Comparison of ENCODE assay signal across 9 cellular contexts in the genomic region with DNA sequence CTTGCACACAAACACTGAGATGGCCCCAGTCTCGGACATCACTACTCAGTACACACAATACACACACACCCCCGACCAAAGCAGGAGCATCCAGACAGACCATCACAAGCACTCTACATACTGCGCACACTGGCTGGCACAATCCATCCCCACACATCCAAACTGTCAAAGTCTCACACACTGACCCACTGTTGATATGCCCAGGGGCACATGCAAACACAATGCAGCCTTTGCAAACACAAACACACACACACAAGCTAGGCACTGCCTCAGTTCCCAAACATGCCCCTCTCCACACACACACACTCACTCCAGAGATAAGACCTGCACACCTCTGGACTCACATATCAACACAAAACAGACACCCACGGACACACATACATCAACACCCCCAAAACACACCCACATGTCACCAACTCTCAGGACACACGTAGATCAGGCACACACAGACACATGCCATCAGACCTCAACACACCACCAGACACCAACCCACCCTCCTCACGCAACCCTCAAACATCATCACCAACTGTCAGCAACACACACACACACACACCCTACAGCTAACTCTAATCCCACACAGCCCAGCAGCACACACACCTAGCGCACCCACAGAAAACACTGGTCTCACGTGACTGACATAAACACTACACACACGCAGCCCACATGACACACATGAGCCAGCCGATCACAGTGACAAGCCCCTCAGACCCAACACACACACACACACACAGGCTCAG. TPM values are rescaled to one million over a fixed set of nuclear protein-coding genes. Genes with fewer than 3 reads are reported as not detected.
A peak's percentile ranks its signal among the peaks of the same experiment; 100 is the strongest.
DNase-seq lines count a peak whose midpoint lies in the region; ATAC-seq, FAIRE-seq and TF ChIP-seq lines count a peak whose summit lies in the region.
"Had no signal": no experiment of that assay in that cellular context is flagged by ENCODE, and none has a peak within 500 bp of the region (broad histone marks: within the 10 kb centered on the region; RNA-seq: fewer than 3 reads in every experiment).

No MANE protein-coding gene starts in this region.

- no peaks in the 10 kb centered on the region for H3K9me2 ChIP-seq in GM23248 (ENCODE audit: insufficient read depth)

- peak overlapping the region; percentile 98 for H3K4me3 ChIP-seq in AG04450 (ENCODE audit: low read depth, low read length)
- peak overlapping the region; percentile 83 for H3K4me3 ChIP-seq in GM23248
- peak overlapping the region; percentile 87 to 99 for H3K4me3 ChIP-seq in gastroesophageal sphincter

- H4K20me1 ChIP-seq in GM23248 (ENCODE audit: insufficient read depth) = no peaks in the 10 kb centered on the region

- TF ChIP-seq CTCF in AG04450 (IDR thresholded peaks at IDR 0.05; ENCODE audit: low read depth, low read length) (no peak), gastroesophageal sphincter (IDR thresholded peaks at IDR 0.05) (no peak)

- H3K27me3 Mint-ChIP-seq in activated CD4-positive, alpha-beta T cell treated with anti-CD3 and anti-CD28 coated beads, Interleukin-2, amount 10 ng/mL, durations not matched to agents 7 days and 5 days = no peaks in the 10 kb centered on the region

- H3K36me3 Mint-ChIP-seq in activated CD4-positive, alpha-beta T cell treated with anti-CD3 and anti-CD28 coated beads, Interleukin-2, amount 10 ng/mL, durations not matched to agents 7 days and 5 days (ENCODE audit: low read depth) = peaks cover 8% of the 10 kb centered on the region
- H3K36me3 Mint-ChIP-seq in stimulated activated effector memory CD8-positive, alpha-beta T cell treated with anti-CD3 and anti-CD28 coated beads, Interleukin-12 subunit alpha, Interleukin-12 subunit beta, amount 100 ng/mL, for 72 hours = peaks cover 37% of the 10 kb centered on the region

- 8 to 11% methylated on average over 10 of the region's 10 CpGs for WGBS in GM23248 (ENCODE audit: low coverage in 1 of 2, low lambda C conversion rate in 2 of 2, missing lambda C conversion rate in 2 of 2), 2 experiments
- 5 to 12% methylated on average over 3 to 8 of the region's 10 CpGs for WGBS in gastroesophageal sphincter (ENCODE audit: low coverage in 1 of 2), 2 donors

- H3K36me3 ChIP-seq in GM23248 (ENCODE audit: low read depth) (no peaks in the 10 kb centered on the region; the same call in 1 of the 2 replicates), gastroesophageal sphincter (peaks cover 0 to 2% of the 10 kb centered on the region in 2 donors)

- H2AFZ ChIP-seq in GM23248 = no peak overlapping the region

- peak overlapping the region; percentile 87 for H3K4me2 ChIP-seq in GM23248 (ENCODE audit: unreplicated experiment)

- ATAC-seq in gastroesophageal sphincter = no peak
- ATAC-seq in stimulated activated effector memory CD8-positive, alpha-beta T cell treated with anti-CD3 and anti-CD28 coated beads, Interleukin-12 subunit alpha, Interleukin-12 subunit beta, amount 100 ng/mL, for 72 hours = no peak

- CTCF ChIA-PET in AG04450 (lab: Charles Lee) = interaction anchor here (1.0 kb wide), 1 partner anchor 15 kb away, joined by 3 read pairs; no protein-coding TSS in a partner anchor
- CTCF ChIA-PET in activated CD4-positive, alpha-beta T cell treated with anti-CD3 and anti-CD28 coated beads, Interleukin-2, amount 10 ng/mL, durations not matched to agents 7 days and 5 days (lab: Charles Lee) = interaction anchor here (1.5 kb wide), 1 partner anchor 15 kb away, joined by 8 read pairs; no protein-coding TSS in a partner anchor

- no peak for TF ChIP-seq EP300 in gastroesophageal sphincter (IDR thresholded peaks at IDR 0.05)

- H3K9me3 Mint-ChIP-seq in activated CD4-positive, alpha-beta T cell treated with anti-CD3 and anti-CD28 coated beads, Interleukin-2, amount 10 ng/mL, durations not matched to agents 7 days and 5 days = no peaks in the 10 kb centered on the region
- H3K9me3 Mint-ChIP-seq in stimulated activated effector memory CD8-positive, alpha-beta T cell treated with anti-CD3 and anti-CD28 coated beads, Interleukin-12 subunit alpha, Interleukin-12 subunit beta, amount 100 ng/mL, for 72 hours = no peaks in the 10 kb centered on the region

- FAIRE-seq in H54 (lab: Jason Lieb, UNC) = no peak
- FAIRE-seq: islet of Langerhans had no signal

- in situ Hi-C loops in GM23248 (cut with MboI) (no loop called here), ACHN (cut with HindIII; ENCODE audit: low pct_ligation_motif_present, low pct_unique_long_range_greater_than_20kb, low sequenced_read_pairs) (no loop called here)

- no peaks in the 10 kb centered on the region; the same call in 1 of the 2 replicates for H3K9me3 ChIP-seq in AG04450 (ENCODE audit: control insufficient read depth, insufficient read depth, low read length)
- H3K9me3 ChIP-seq in GM23248 (ENCODE audit: low read depth) = no peaks in the 10 kb centered on the region
- H3K9me3 ChIP-seq in gastroesophageal sphincter = no peaks in the 10 kb centered on the region

- TF ChIP-seq POLR2A in gastroesophageal sphincter (IDR thresholded peaks at IDR 0.05) = no peak
- TF ChIP-seq POLR2A in H54 (IDR thresholded peaks at IDR 0.05; ENCODE audit: low read depth, low read length) = no peak

- POLR2A ChIA-PET in AG04450 (lab: Yijun Ruan, JAX) = interaction anchor here (0.6 to 0.7 kb wide), 2 partner anchors 126 to 1145 kb away, joined by 3 to 4 read pairs; no protein-coding TSS in a partner anchor
- POLR2A ChIA-PET in activated CD4-positive, alpha-beta T cell treated with anti-CD3 and anti-CD28 coated beads, Interleukin-2, amount 10 ng/mL, durations not matched to agents 7 days and 5 days (lab: Charles Lee) = interaction anchor here (0.5 to 1.4 kb wide), 3 partner anchors 71 to 126 kb away, joined by 3 read pairs; partner anchors contain the start of gene ZC3H4

- H3K79me2 ChIP-seq in GM23248 (ENCODE audit: insufficient read depth) = peaks cover 46% of the 10 kb centered on the region

- H3K27ac Mint-ChIP-seq in activated CD4-positive, alpha-beta T cell treated with anti-CD3 and anti-CD28 coated beads, Interleukin-2, amount 10 ng/mL, durations not matched to agents 7 days and 5 days = no peak overlapping the region
- no peak overlapping the region for H3K27ac Mint-ChIP-seq in stimulated activated effector memory CD8-positive, alpha-beta T cell treated with anti-CD3 and anti-CD28 coated beads, Interleukin-12 subunit alpha, Interleukin-12 subunit beta, amount 100 ng/mL, for 72 hours

- DNase-seq in AG04450 (ENCODE audit: low read depth, low spot score) = no peak
- DNase-seq in GM23248 = peak; percentile 61
- peak; percentile 49 for DNase-seq in activated CD4-positive, alpha-beta T cell treated with anti-CD3 and anti-CD28 coated beads, Interleukin-2, amount 10 ng/mL, durations not matched to agents 7 days and 5 days
- peak; percentile 7 to 64 for DNase-seq in stimulated activated effector memory CD8-positive, alpha-beta T cell treated with anti-CD3 and anti-CD28 coated beads, Interleukin-12 subunit alpha, Interleukin-12 subunit beta, amount 100 ng/mL, for 72 hours (ENCODE audit: low spot score in 2 of 2)
- no peak for DNase-seq in HCEC 1CT
- DNase-seq in H54 (ENCODE audit: insufficient read length, low spot score) = no peak
- DNase-seq in ACHN = no peak

- H3K27me3 ChIP-seq in AG04450 (ENCODE audit: control insufficient read depth, insufficient read depth, low read length) (no peaks in the 10 kb centered on the region), GM23248 (replicated peaks; ENCODE audit: insufficient read depth) (no peaks in the 10 kb centered on the region), gastroesophageal sphincter (no peaks in the 10 kb centered on the region)

- peaks cover 21% of the 10 kb centered on the region; the same call in 1 of the 2 replicates for H3K4me1 ChIP-seq in GM23248 (ENCODE audit: insufficient read depth)
- peaks cover 0 to 75% (median 6%) of the 10 kb centered on the region in 3 donors for H3K4me1 ChIP-seq in gastroesophageal sphincter

- peak overlapping the region; percentile 85 for H3K9ac ChIP-seq in GM23248

- peaks cover 35% of the 10 kb centered on the region for H3F3A ChIP-seq in GM23248 (ENCODE audit: insufficient read depth)

- no peak overlapping the region for H3K4me3 Mint-ChIP-seq in activated CD4-positive, alpha-beta T cell treated with anti-CD3 and anti-CD28 coated beads, Interleukin-2, amount 10 ng/mL, durations not matched to agents 7 days and 5 days
- no peak overlapping the region for H3K4me3 Mint-ChIP-seq in stimulated activated effector memory CD8-positive, alpha-beta T cell treated with anti-CD3 and anti-CD28 coated beads, Interleukin-12 subunit alpha, Interleukin-12 subunit beta, amount 100 ng/mL, for 72 hours

- H3K27ac ChIP-seq in AG04450 (ENCODE audit: low read depth, low read length) (peak overlapping the region; percentile 52), GM23248 (peak overlapping the region; percentile 92), gastroesophageal sphincter (peak overlapping the region; percentile 100)

- H3K4me1 Mint-ChIP-seq in activated CD4-positive, alpha-beta T cell treated with anti-CD3 and anti-CD28 coated beads, Interleukin-2, amount 10 ng/mL, durations not matched to agents 7 days and 5 days = peaks cover 37% of the 10 kb centered on the region
- H3K4me1 Mint-ChIP-seq in stimulated activated effector memory CD8-positive, alpha-beta T cell treated with anti-CD3 and anti-CD28 coated beads, Interleukin-12 subunit alpha, Interleukin-12 subunit beta, amount 100 ng/mL, for 72 hours = peaks cover 32% of the 10 kb centered on the region

RNA-seq across cellular contexts. Expression of gene BBC3, which starts 1.9 kb away (rescaled TPM):
- 3.6 and 4.4 TPM in 2 replicates for polyA plus RNA-seq in AG04450 (2011; rRNA removed)
- polyA minus RNA-seq in AG04450 (2011; rRNA and poly(A)+ RNA removed) = 3.6 and 4.5 TPM in 2 replicates
- 11.9 and 14.6 TPM in 2 replicates for total RNA-seq in GM23248 (2014; rRNA removed; shearing (Covaris generic))
- polyA plus RNA-seq in GM23248 (2016; fragmentation: Nextera tagmentation; extraction: Ambion mirVana) = 6.2 and 6.3 TPM in 2 replicates
- 10 to 100 TPM; 12.8 to 19.0 TPM for total RNA-seq in activated CD4-positive, alpha-beta T cell treated with anti-CD3 and anti-CD28 coated beads, Interleukin-2, amount 10 ng/mL, durations not matched to agents 7 days and 5 days
- 10 to 100 TPM in 2 of 4 donors, 1 to 10 TPM in 2; 3.6 to 11.4 (median 10.2) TPM for total RNA-seq in gastroesophageal sphincter

RNA-seq across cellular contexts. Expression of gene CCDC9, which starts 27.2 kb away (rescaled TPM):
- polyA plus RNA-seq in AG04450 (2011; rRNA removed) (5.0 and 6.6 TPM in 2 replicates), GM23248 (2016; fragmentation: Nextera tagmentation; extraction: Ambion mirVana) (4.1 and 5.8 TPM in 2 replicates)
- polyA minus RNA-seq in AG04450 (2011; rRNA and poly(A)+ RNA removed) = 4.7 and 9.3 TPM in 2 replicates
- 7.3 and 11.1 TPM in 2 replicates for total RNA-seq in GM23248 (2014; rRNA removed; shearing (Covaris generic))
- total RNA-seq in activated CD4-positive, alpha-beta T cell treated with anti-CD3 and anti-CD28 coated beads, Interleukin-2, amount 10 ng/mL, durations not matched to agents 7 days and 5 days = 10 to 100 TPM; 20.4 to 24.1 TPM
- 10 to 100 TPM; 17.3 to 36.9 (median 28.5) TPM for total RNA-seq in gastroesophageal sphincter

RNA-seq across cellular contexts. Expression of gene INAFM1, which starts 45.6 kb away (rescaled TPM):
- polyA plus RNA-seq in AG04450 (2011; rRNA removed) = 2.4 and 5.0 TPM in 2 replicates
- polyA minus RNA-seq in AG04450 (2011; rRNA and poly(A)+ RNA removed) = 1.0 and 1.3 TPM in 2 replicates
- 2.9 and 5.2 TPM in 2 replicates for total RNA-seq in GM23248 (2014; rRNA removed; shearing (Covaris generic))
- 14.1 and 14.5 TPM in 2 replicates for polyA plus RNA-seq in GM23248 (2016; fragmentation: Nextera tagmentation; extraction: Ambion mirVana)
- 10 to 100 TPM; 12.8 to 14.9 TPM for total RNA-seq in activated CD4-positive, alpha-beta T cell treated with anti-CD3 and anti-CD28 coated beads, Interleukin-2, amount 10 ng/mL, durations not matched to agents 7 days and 5 days
- 10 to 100 TPM in 2 of 4 donors, 1 to 10 TPM in 2; 5.0 to 14.7 (median 11.7) TPM for total RNA-seq in gastroesophageal sphincter

Comparison
In these comparisons a context has a peak if more than half of its experiments do, and no peak if none do; other contexts are left out.
1. DNase-seq: peak in GM23248 (single experiment), activated CD4-positive, alpha-beta T cell treated with anti-CD3 and anti-CD28 coated beads, Interleukin-2, amount 10 ng/mL, durations not matched to agents 7 days and 5 days (single experiment) and stimulated activated effector memory CD8-positive, alpha-beta T cell treated with anti-CD3 and anti-CD28 coated beads, Interleukin-12 subunit alpha, Interleukin-12 subunit beta, amount 100 ng/mL, for 72 hours (2 of 2); none in AG04450 (single experiment), HCEC 1CT (single experiment), H54 (single experiment) and ACHN (single experiment).
2. Peak in every context shown above with its lines, with median percentiles within 50 percentile points of each other: H3K27ac ChIP-seq and H3K4me3 ChIP-seq.